24 cellular contexts compared by ENCODE assay signal in the genomic region with DNA sequence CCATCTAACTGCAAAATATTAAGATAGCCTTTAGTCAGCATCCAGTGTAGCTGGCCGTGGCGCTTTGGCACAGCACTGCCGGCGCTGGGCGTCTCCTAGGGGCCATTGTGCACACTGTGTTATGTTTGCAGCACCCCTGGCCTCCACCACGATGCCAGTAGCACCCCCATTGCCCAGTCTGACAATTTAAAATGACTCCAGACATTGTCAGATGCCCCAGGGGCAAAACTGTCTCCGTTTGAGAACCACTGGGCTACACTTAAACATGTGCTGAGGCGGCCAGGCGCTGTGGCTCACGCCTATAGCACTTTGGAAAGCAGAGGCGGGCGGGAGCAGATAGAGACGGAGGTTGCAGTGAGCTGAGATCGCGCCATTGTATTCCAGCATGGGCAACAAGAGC. TPM values are rescaled to one million over a fixed set of nuclear protein-coding genes. Genes with fewer than 3 reads are reported as not detected.
"Had no signal": no experiment of that assay in that cellular context is flagged by ENCODE, and none has a peak within 500 bp of the region (broad histone marks: within the 10 kb centered on the region; RNA-seq: fewer than 3 reads in every experiment).

No MANE protein-coding gene starts in this region.

- ATAC-seq: activated CD4-positive, CD25-positive, alpha-beta regulatory T cell treated with anti-CD3 and anti-CD28 coated beads, Interleukin-2, amount 50 U/mL, for 24 hours; activated CD8-positive, alpha-beta T cell treated with anti-CD3 and anti-CD28 coated beads for 36 hours; activated T-cell treated with anti-CD3 and anti-CD28 coated beads, Interleukin-2, amount 50 U/mL, for 72 hours had no signal

- H3K27ac ChIP-seq: adrenal gland, Peyer's patch had no signal

- DNase-seq: activated CD4-positive, alpha-beta T cell treated with anti-CD3 and anti-CD28 coated beads for 4 hours; activated CD8-positive, alpha-beta memory T cell treated with anti-CD3 and anti-CD28 coated beads, Interleukin-2, amount 50 U/mL, for 4 hours; activated CD8-positive, alpha-beta T cell treated with anti-CD3 and anti-CD28 coated beads for 36 hours; activated gamma-delta T cell treated with Interleukin-2 at 50 U/mL for 16 hours; activated naive CD4-positive, alpha-beta T cell treated with anti-CD3 and anti-CD28 coated beads, Interleukin-2, amount 50 U/mL, for 16 hours; activated naive CD8-positive, alpha-beta T cell treated with anti-CD3 and anti-CD28 coated beads, Interleukin-2, amount 10 ng/mL, durations not matched to agents 7 days and 5 days; activated T-cell treated with anti-CD3 and anti-CD28 coated beads, Interleukin-2, amount 50 U/mL, for 72 hours; adrenal gland; caudate nucleus; IMR-90; Kasumi-1; KBM-7; NCI-H1105 treated with DMSO at 0.1 percent for 48 hours; NCI-H1436 treated with DMSO at 0.1 percent for 48 hours; NCI-H187 treated with DMSO at 0.1 percent for 48 hours; NCI-H345; NCI-H510A treated with DMSO at 0.1 percent for 48 hours; NCI-H69; SIG-M5; SW 1271 had no signal

- H3K4me3 ChIP-seq: adrenal gland, Peyer's patch had no signal

- H3K27me3 ChIP-seq: adrenal gland, Peyer's patch had no signal

- H3K9me3 ChIP-seq: adrenal gland, Peyer's patch had no signal

RNA-seq across cellular contexts. Expression of gene HRH3, which starts 43.2 kb away (rescaled TPM):
- total RNA-seq: activated CD8-positive, alpha-beta T cell treated with anti-CD3 and anti-CD28 coated beads for 36 hours; activated naive CD8-positive, alpha-beta T cell treated with anti-CD3 and anti-CD28 coated beads, Interleukin-2, amount 10 ng/mL, durations not matched to agents 7 days and 5 days; activated T-cell treated with anti-CD3 and anti-CD28 coated beads, Interleukin-2, amount 50 U/mL, for 72 hours; activated T-helper 2 cell treated with anti-CD3 and anti-CD28 coated beads, Interferon-gamma antibody, Interleukin-2, Interleukin-4, amounts not matched to agents 10 μg/mL and 5 μg/mL and 100 μg/mL, durations not matched to agents 14 hours and 24 hours and 36 hours; IMR-90; T-helper 1 cell treated with Interleukin-12 subunit alpha and Interleukin-12 subunit beta and Interleukin-4 antibody, amounts not matched to agents 30 ng/mL and 1 ng/mL, for 36 hours had no signal
- polyA plus RNA-seq: IMR-90 had no signal
